ENCODE assay signal across 1 cellular context in the genomic region with DNA sequence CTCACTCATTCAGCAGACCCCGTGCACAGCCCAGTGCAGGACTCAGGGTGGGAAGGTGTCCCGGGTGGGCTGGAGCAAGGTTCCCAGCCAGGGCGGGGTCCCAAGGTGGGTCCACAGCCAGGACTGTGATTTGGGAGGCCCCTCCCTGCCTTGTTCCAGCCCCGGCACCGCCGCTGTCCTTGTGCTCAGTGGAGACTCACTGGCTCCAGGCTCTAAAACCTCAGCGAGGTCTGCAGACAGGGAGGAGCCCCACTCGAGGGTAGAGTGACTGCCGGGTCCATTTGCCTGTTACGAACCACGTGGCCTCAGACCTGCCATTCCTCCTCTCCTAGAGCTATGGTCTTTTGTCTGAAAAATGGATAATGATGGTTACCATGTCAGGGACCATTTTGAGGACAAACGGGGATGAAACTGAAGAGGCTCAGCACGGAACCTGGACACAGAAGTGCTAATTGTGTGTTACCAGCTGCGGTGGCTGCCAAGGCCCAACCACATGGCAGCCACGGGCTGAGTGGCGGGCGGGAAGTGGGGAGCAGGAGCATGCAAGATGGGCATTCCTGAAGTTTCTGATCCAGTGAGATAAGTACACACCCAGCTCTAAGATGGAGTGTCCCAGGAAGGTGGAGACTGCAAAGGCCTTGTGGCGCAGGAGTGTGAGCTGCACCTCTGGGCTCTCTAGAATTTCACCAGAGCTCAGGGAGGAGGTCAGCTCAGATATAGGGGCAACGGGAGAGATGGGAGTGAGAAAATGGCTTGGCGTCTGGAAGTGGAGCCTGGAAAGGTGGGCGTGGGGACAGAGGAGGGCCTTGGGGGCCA.
TF ChIP-seq lines count a peak whose summit lies in the region.

No MANE protein-coding gene starts in this region.

TF ChIP-seq in K562, 482 proteins besides CTCF, POLR2A, EP300 and RAD21:
- TF ChIP-seq, protein P1, sequence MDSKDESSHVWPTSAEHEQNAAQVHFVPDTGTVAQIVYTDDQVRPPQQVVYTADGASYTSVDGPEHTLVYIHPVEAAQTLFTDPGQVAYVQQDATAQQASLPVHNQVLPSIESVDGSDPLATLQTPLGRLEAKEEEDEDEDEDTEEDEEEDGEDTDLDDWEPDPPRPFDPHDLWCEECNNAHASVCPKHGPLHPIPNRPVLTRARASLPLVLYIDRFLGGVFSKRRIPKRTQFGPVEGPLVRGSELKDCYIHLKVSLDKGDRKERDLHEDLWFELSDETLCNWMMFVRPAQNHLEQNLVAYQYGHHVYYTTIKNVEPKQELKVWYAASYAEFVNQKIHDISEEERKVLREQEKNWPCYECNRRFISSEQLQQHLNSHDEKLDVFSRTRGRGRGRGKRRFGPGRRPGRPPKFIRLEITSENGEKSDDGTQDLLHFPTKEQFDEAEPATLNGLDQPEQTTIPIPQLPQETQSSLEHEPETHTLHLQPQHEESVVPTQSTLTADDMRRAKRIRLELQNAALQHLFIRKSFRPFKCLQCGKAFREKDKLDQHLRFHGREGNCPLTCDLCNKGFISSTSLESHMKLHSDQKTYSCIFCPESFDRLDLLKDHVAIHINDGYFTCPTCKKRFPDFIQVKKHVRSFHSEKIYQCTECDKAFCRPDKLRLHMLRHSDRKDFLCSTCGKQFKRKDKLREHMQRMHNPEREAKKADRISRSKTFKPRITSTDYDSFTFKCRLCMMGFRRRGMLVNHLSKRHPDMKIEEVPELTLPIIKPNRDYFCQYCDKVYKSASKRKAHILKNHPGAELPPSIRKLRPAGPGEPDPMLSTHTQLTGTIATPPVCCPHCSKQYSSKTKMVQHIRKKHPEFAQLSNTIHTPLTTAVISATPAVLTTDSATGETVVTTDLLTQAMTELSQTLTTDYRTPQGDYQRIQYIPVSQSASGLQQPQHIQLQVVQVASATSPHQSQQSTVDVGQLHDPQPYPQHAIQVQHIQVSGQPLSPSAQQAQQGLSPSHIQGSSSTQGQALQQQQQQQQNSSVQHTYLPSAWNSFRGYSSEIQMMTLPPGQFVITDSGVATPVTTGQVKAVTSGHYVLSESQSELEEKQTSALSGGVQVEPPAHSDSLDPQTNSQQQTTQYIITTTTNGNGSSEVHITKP (IDR thresholded peaks at IDR 0.05; ENCODE audit: partially characterized antibody), result peak; percentile 49
- no peak for TF ChIP-seq FOXA1 (IDR thresholded peaks at IDR 0.05; ENCODE audit: borderline replicate concordance)
- TF ChIP-seq NFXL1 (CRISPR knock-in tag; IDR thresholded peaks at IDR 0.05), result no peak
- no peak for TF ChIP-seq NCOA1 (IDR thresholded peaks at IDR 0.05; ENCODE audit: low read depth)
- TF ChIP-seq LCOR (CRISPR knock-in tag; IDR thresholded peaks at IDR 0.05), result no peak
- TF ChIP-seq, protein P2, sequence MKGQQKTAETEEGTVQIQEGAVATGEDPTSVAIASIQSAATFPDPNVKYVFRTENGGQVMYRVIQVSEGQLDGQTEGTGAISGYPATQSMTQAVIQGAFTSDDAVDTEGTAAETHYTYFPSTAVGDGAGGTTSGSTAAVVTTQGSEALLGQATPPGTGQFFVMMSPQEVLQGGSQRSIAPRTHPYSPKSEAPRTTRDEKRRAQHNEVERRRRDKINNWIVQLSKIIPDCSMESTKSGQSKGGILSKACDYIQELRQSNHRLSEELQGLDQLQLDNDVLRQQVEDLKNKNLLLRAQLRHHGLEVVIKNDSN (CRISPR knock-in tag; IDR thresholded peaks at IDR 0.05), result 0 out of 2 replicates have a peak, but pooled peaks have one; percentile 14
- TF ChIP-seq, protein P3, sequence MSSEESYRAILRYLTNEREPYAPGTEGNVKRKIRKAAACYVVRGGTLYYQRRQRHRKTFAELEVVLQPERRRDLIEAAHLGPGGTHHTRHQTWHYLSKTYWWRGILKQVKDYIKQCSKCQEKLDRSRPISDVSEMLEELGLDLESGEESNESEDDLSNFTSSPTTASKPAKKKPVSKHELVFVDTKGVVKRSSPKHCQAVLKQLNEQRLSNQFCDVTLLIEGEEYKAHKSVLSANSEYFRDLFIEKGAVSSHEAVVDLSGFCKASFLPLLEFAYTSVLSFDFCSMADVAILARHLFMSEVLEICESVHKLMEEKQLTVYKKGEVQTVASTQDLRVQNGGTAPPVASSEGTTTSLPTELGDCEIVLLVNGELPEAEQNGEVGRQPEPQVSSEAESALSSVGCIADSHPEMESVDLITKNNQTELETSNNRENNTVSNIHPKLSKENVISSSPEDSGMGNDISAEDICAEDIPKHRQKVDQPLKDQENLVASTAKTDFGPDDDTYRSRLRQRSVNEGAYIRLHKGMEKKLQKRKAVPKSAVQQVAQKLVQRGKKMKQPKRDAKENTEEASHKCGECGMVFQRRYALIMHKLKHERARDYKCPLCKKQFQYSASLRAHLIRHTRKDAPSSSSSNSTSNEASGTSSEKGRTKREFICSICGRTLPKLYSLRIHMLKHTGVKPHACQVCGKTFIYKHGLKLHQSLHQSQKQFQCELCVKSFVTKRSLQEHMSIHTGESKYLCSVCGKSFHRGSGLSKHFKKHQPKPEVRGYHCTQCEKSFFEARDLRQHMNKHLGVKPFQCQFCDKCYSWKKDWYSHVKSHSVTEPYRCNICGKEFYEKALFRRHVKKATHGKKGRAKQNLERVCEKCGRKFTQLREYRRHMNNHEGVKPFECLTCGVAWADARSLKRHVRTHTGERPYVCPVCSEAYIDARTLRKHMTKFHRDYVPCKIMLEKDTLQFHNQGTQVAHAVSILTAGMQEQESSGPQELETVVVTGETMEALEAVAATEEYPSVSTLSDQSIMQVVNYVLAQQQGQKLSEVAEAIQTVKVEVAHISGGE (CRISPR knock-in tag; IDR thresholded peaks at IDR 0.05), result no peak
- TF ChIP-seq XRCC5 (IDR thresholded peaks at IDR 0.05; ENCODE audit: low read depth, low read length), result no peak
- TF ChIP-seq PHF21A (IDR thresholded peaks at IDR 0.05; ENCODE audit: borderline replicate concordance, low read depth), result no peak
